ENCODE assay signal across 9 cellular contexts in the genomic region with DNA sequence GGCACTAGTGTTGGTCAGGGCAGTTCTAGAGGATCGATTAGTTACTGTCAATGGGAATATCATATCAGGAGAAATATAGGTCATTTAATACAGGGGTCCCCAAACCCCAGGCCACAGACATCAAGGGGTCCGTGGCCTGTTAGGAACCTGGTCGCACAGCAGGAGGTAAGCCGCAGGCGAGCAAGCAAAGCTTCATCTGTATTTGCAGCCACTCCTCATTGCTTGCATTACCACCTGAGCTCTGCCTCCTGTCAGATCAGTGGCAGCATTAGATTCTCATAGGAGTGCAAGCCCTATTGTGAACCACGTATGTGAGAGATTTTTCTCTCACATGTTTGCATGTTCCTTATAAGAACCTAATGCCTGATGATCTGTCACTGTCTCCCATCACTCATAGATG.
"Had no signal": no experiment of that assay in that cellular context is flagged by ENCODE, and none has a peak within 500 bp of the region (broad histone marks: within the 10 kb centered on the region; RNA-seq: fewer than 3 reads in every experiment).

No MANE protein-coding gene starts in this region.

- H3K27ac ChIP-seq: VCaP, WERI-Rb-1 had no signal

- ATAC-seq: activated CD4-positive, alpha-beta T cell treated with anti-CD3 and anti-CD28 coated beads for 36 hours; activated CD4-positive, CD25-positive, alpha-beta regulatory T cell treated with anti-CD3 and anti-CD28 coated beads, Interleukin-2, amount 50 U/mL, for 24 hours; activated CD8-positive, alpha-beta memory T cell treated with anti-CD3 and anti-CD28 coated beads, Interleukin-2, amount 10 ng/mL, durations not matched to agents 7 days and 5 days; activated CD8-positive, alpha-beta T cell treated with anti-CD3 and anti-CD28 coated beads for 36 hours; activated CD8-positive, alpha-beta T cell treated with anti-CD3 and anti-CD28 coated beads, Interleukin-2, amount 10 ng/mL, durations not matched to agents 7 days and 5 days; T-helper 17 cell; WTC11 had no signal

- H3K36me3 ChIP-seq: WERI-Rb-1 had no signal
